1 cellular context compared by ENCODE assay signal in genomic region chr17:1229891-1230571, GRCh38.
TF ChIP-seq lines count a peak whose summit lies in the region.

No MANE protein-coding gene starts in this region.

TF ChIP-seq in HEK293, 187 proteins besides CTCF, POLR2A, EP300 and RAD21 (continued from another document):
- no peak for TF ChIP-seq ELK4 (IDR thresholded peaks at IDR 0.05; ENCODE audit: borderline replicate concordance, low read depth, low read length)
- no peak for TF ChIP-seq HOXC10 (CRISPR knock-in tag; IDR thresholded peaks at IDR 0.05)
- TF ChIP-seq BCL11B (tag by site-specific recombination; IDR thresholded peaks at IDR 0.05; ENCODE audit: low read depth) = 0 out of 2 replicates have a peak, but pooled peaks have one; percentile 26
- TF ChIP-seq ZIC2 (tag by site-specific recombination; IDR thresholded peaks at IDR 0.05) = no peak
- TF ChIP-seq ZBTB6 (tag by site-specific recombination; IDR thresholded peaks at IDR 0.05) = peak; percentile 79; the same call in 1 of the 2 replicates
- no peak for TF ChIP-seq ZNF121 (tag by site-specific recombination; IDR thresholded peaks at IDR 0.05)
- TF ChIP-seq ZSCAN5A (tag by site-specific recombination; IDR thresholded peaks at IDR 0.05) = no peak
- TF ChIP-seq ZNF26 (tag by site-specific recombination; IDR thresholded peaks at IDR 0.05) = no peak
- TF ChIP-seq ZNF148 (tag by site-specific recombination; IDR thresholded peaks at IDR 0.05; ENCODE audit: borderline replicate concordance) = no peak
- TF ChIP-seq GLIS2 (tag by site-specific recombination; IDR thresholded peaks at IDR 0.05) = no peak
